Comparison of ENCODE assay signal across 18 cellular contexts in the genomic region with DNA sequence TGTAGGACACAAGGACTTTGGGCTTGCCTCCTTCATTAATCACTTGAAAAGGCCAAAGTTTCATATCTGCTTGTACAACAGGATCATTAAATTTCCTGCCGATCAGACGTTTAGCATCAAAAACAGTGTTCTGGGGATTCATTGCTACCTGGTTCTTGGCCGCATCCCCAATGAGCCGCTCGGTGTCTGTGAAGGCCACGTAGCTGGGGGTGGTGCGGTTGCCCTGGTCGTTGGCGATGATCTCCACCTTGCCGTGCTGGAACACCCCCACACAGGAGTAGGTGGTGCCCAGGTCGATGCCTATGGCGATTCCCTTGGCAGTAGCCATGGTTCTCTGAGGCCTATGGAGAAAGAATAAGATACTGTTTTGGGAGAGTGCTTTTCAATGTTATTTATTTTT.
"Had no signal": no experiment of that assay in that cellular context is flagged by ENCODE, and none has a peak within 500 bp of the region (broad histone marks: within the 10 kb centered on the region; RNA-seq: fewer than 3 reads in every experiment).

No MANE protein-coding gene starts in this region.

- H3K9me3 Mint-ChIP-seq: activated CD8-positive, alpha-beta T cell treated with anti-CD3 and anti-CD28 coated beads for 36 hours; neural crest cell; stimulated activated naive CD8-positive, alpha-beta T cell treated with anti-CD3 and anti-CD28 coated beads, Interleukin-15, Interleukin-2, amounts not matched to agents 100 ng/mL and 50 ng/mL, for 24 hours; T-helper 1 cell treated with Interleukin-12 subunit alpha and Interleukin-12 subunit beta and Interleukin-4 antibody, amounts not matched to agents 30 μg/mL and 1 μg/mL, for 36 hours had no signal

- DNase-seq: activated CD4-positive, CD25-positive, alpha-beta regulatory T cell treated with anti-CD3 and anti-CD28 coated beads, Interleukin-2, amount 50 U/mL, for 72 hours; activated CD8-positive, alpha-beta T cell treated with anti-CD3 and anti-CD28 coated beads for 36 hours; activated naive CD4-positive, alpha-beta T cell treated with Interleukin-2 at 50 U/mL for 16 hours; brain microvascular endothelial cell; foreskin keratinocyte; left cardiac atrium; transverse colon; uterus had no signal

- H3K4me1 ChIP-seq: prostate gland had no signal

- H3K27me3 ChIP-seq: brain microvascular endothelial cell, foreskin keratinocyte, hepatocyte, right atrium auricular region, transverse colon, uterus had no signal

- H3K27me3 Mint-ChIP-seq: activated CD8-positive, alpha-beta T cell treated with anti-CD3 and anti-CD28 coated beads for 36 hours; stimulated activated naive CD8-positive, alpha-beta T cell treated with anti-CD3 and anti-CD28 coated beads, Interleukin-15, Interleukin-2, amounts not matched to agents 100 ng/mL and 50 ng/mL, for 24 hours had no signal

- H3K4me3 ChIP-seq: coronary artery, hepatocyte, lung, prostate gland, right atrium auricular region, skin epidermis, transverse colon, uterus had no signal

- H3K27ac ChIP-seq: brain microvascular endothelial cell, coronary artery, foreskin keratinocyte, hepatocyte, prostate gland, right atrium auricular region, uterus, VCaP had no signal

- H3K9me3 ChIP-seq: prostate gland, right atrium auricular region, transverse colon, uterus had no signal

- ATAC-seq: activated CD8-positive, alpha-beta T cell treated with anti-CD3 and anti-CD28 coated beads for 36 hours; foreskin keratinocyte; left cardiac atrium had no signal
